11 cellular contexts compared by ENCODE assay signal in genomic region chr19:7833225-7834156, GRCh38. TPM values are rescaled to one million over a fixed set of nuclear protein-coding genes. Genes with fewer than 3 reads are reported as not detected.
DNase-seq lines count a peak whose midpoint lies in the region; ATAC-seq and TF ChIP-seq lines count a peak whose summit lies in the region.
"Had no signal": no experiment of that assay in that cellular context is flagged by ENCODE, and none has a peak within 500 bp of the region (broad histone marks: within the 10 kb centered on the region; RNA-seq: fewer than 3 reads in every experiment).

No MANE protein-coding gene starts in this region.

- intact Hi-C loops in body of pancreas (cut with DNase I), result no loop called here

- no peak overlapping the region for H3K4me3 ChIP-seq in body of pancreas

- 59 to 65% methylated on average over 23 to 26 of the region's 26 CpGs for WGBS in body of pancreas, 2 donors

- H3K4me1 ChIP-seq in body of pancreas, result peaks cover 29% of the 10 kb centered on the region

- H3K27me3 ChIP-seq in body of pancreas (no peaks in the 10 kb centered on the region), layer of hippocampus (ENCODE audit: control insufficient read depth, insufficient read depth, low read length) (no peaks in the 10 kb centered on the region)
- H3K27me3 ChIP-seq: brain microvascular endothelial cell had no signal

- H3K36me3 ChIP-seq in body of pancreas (replicated peaks in 1 of 2; ENCODE audit: insufficient read depth in 1 of 2, low read depth in 2 of 2), result no peaks in the 10 kb centered on the region
- H3K36me3 ChIP-seq: brain microvascular endothelial cell had no signal

- ATAC-seq in body of pancreas (no peak), HG03439 (IDR thresholded peaks at IDR 0.05; ENCODE audit: unreplicated experiment) (no peak), HG02840 (IDR thresholded peaks at IDR 0.05; ENCODE audit: low FRiP score, unreplicated experiment) (no peak)

- TF ChIP-seq POLR2A in body of pancreas (IDR thresholded peaks at IDR 0.05), result no peak

- H3K27ac ChIP-seq in body of pancreas (peak overlapping the region in 1 of 4 donors; percentile 26), layer of hippocampus (ENCODE audit: low read depth, low read length) (peak overlapping the region; percentile 78)
- H3K27ac ChIP-seq: brain microvascular endothelial cell had no signal

- no peak for TF ChIP-seq CTCF in body of pancreas (IDR thresholded peaks at IDR 0.05)

- DNase-seq in NCI-H2227 (lab: John Stamatoyannopoulos, UW; ENCODE audit: unreplicated experiment) (peak; percentile 25), NCI-H2227 treated with DMSO at 0.1 percent for 48 hours (lab: John Stamatoyannopoulos, UW) (no peak), body of pancreas (peak; percentile 60 to 78 (median 75)), ureter (ENCODE audit: low spot score) (peak; percentile 85), midbrain (lab: John Stamatoyannopoulos, UW) (no peak)
- DNase-seq: activated B cell treated with CpG ODN at 0.5 μM for 24 hours, brain microvascular endothelial cell, NCI-H187 treated with DMSO at 0.1 percent for 48 hours had no signal

- no peaks in the 10 kb centered on the region for H3K9me3 ChIP-seq in body of pancreas

RNA-seq across cellular contexts. Expression of gene EVI5L, which starts 3.5 kb away (rescaled TPM):
- total RNA-seq in body of pancreas (10 to 100 TPM in 1 of 2 donors, 1 to 10 TPM in 1; 6.0 to 12.9 TPM), ureter (15.9 TPM)

RNA-seq across cellular contexts. Expression of gene PRR36, which starts 40.7 kb away (rescaled TPM):
- total RNA-seq in body of pancreas (10 to 100 TPM in 1 of 2 donors, 1 to 10 TPM in 1; 1.0 to 12.9 TPM), ureter (2.0 TPM)
- total RNA-seq: activated B cell treated with CpG ODN at 0.5 μM for 24 hours had no signal

RNA-seq across cellular contexts. Expression of gene LRRC8E, which starts 54.8 kb away (rescaled TPM):
- total RNA-seq in body of pancreas, result 1 to 10 TPM; 2.6 to 3.4 TPM
- 8.5 TPM for total RNA-seq in ureter
- total RNA-seq: activated B cell treated with CpG ODN at 0.5 μM for 24 hours had no signal

Comparison
In these comparisons a context has a peak if more than half of its experiments do, and no peak if none do; other contexts are left out.
1. DNase-seq: peak in NCI-H2227 (single experiment), body of pancreas (4 of 4) and ureter (single experiment); none in NCI-H2227 treated with DMSO at 0.1 percent for 48 hours (single experiment) and midbrain (single experiment).